10 cellular contexts compared by ENCODE assay signal in the genomic region with DNA sequence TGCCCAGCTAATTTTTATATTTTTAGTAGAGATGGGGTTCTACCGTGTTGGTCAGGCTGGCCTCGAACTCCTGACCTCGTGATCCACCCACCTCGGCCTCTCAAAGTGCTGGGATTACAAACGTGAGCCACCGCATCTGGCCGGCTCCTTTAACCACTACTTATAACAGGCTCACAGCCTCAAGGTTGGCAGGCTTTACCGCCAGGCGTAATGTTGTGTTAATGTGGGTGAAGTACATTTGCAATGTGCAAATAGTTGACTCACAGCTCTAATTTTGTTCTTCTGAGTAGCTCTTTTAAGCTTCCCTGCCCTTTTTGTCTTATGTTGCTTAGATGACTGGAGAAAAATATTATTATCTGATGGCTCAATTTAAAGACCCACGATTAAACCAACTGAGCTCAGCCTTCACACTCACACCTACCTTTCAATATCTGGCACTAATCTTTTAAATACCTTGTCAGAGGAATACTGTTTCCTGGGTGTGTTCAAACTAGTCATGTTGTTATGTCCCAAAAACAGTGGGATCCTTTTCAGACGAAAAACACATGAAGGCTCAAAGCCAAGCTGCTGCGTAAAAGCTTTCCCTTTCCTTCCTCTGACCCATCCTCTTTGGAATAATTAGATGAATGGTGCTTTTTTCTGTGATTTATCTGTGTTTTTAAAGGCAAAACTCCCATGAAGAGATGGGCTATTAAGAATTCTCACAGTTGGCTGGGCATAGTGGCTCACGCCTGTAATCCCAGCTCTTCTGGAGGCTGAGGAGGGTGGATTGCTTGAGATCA. TPM values are rescaled to one million over a fixed set of nuclear protein-coding genes. Genes with fewer than 3 reads are reported as not detected.
A peak's percentile ranks its signal among the peaks of the same experiment; 100 is the strongest.
DNase-seq lines count a peak whose midpoint lies in the region; ATAC-seq and TF ChIP-seq lines count a peak whose summit lies in the region.
"Had no signal": no experiment of that assay in that cellular context is flagged by ENCODE, and none has a peak within 500 bp of the region (broad histone marks: within the 10 kb centered on the region; RNA-seq: fewer than 3 reads in every experiment).

No MANE protein-coding gene starts in this region.

- no peak overlapping the region for H3K4me3 ChIP-seq in SJSA1
- H3K4me3 ChIP-seq in gastrocnemius medialis = no peak overlapping the region
- H3K4me3 ChIP-seq in smooth muscle cell = no peak overlapping the region
- H3K4me3 ChIP-seq: PC-9 had no signal

- H3K9me3 Mint-ChIP-seq in HFFc6 = peaks cover 4% of the 10 kb centered on the region; the same call in 1 of the 2 replicates
- no peaks in the 10 kb centered on the region for H3K9me3 Mint-ChIP-seq in activated naive CD8-positive, alpha-beta T cell treated with anti-CD3 and anti-CD28 coated beads for 36 hours

- H3K79me2 ChIP-seq in smooth muscle cell (ENCODE audit: low read depth) = no peaks in the 10 kb centered on the region

- H3K4me3 Mint-ChIP-seq in HFFc6 = no peak overlapping the region
- no peak overlapping the region for H3K4me3 Mint-ChIP-seq in activated naive CD8-positive, alpha-beta T cell treated with anti-CD3 and anti-CD28 coated beads for 36 hours

- H3K4me1 ChIP-seq in SJSA1 (replicated peaks) = peaks cover 38% of the 10 kb centered on the region
- no peaks in the 10 kb centered on the region for H3K4me1 ChIP-seq in gastrocnemius medialis
- H3K4me1 ChIP-seq in smooth muscle cell (ENCODE audit: low read depth) = no peaks in the 10 kb centered on the region

- H3K9ac ChIP-seq in smooth muscle cell (ENCODE audit: low read depth) = no peak overlapping the region

- H3K9me3 ChIP-seq in SJSA1 (replicated peaks) = no peaks in the 10 kb centered on the region
- no peaks in the 10 kb centered on the region for H3K9me3 ChIP-seq in gastrocnemius medialis
- no peaks in the 10 kb centered on the region for H3K9me3 ChIP-seq in smooth muscle cell (replicated peaks; ENCODE audit: low read depth)

- H3K4me1 Mint-ChIP-seq in HFFc6 (ENCODE audit: low read depth) = peaks cover 59% of the 10 kb centered on the region
- peaks cover 3% of the 10 kb centered on the region for H3K4me1 Mint-ChIP-seq in activated naive CD8-positive, alpha-beta T cell treated with anti-CD3 and anti-CD28 coated beads for 36 hours

- H4K20me1 ChIP-seq in smooth muscle cell (ENCODE audit: low read depth) = no peaks in the 10 kb centered on the region

- no peak overlapping the region for H3K4me2 ChIP-seq in smooth muscle cell
- H3K4me2 ChIP-seq: PC-9 had no signal

- DNase-seq in HFFc6 (peak; percentile 25), SJSA1 (ENCODE audit: low read depth in 1 of 2, low spot score in 2 of 2) (peak; percentile 33 to 54), cardiac septum (ENCODE audit: low spot score) (peak; percentile 85), gastrocnemius medialis (peak; percentile 13 to 75), smooth muscle cell (lab: John Stamatoyannopoulos, UW; ENCODE audit: unreplicated experiment) (no peak)
- no peak for DNase-seq in activated naive CD8-positive, alpha-beta T cell treated with anti-CD3 and anti-CD28 coated beads for 36 hours
- DNase-seq: activated gamma-delta T cell treated with Interleukin-2 at 50 U/mL for 16 hours had no signal

- intact Hi-C loops in cardiac septum (cut with DNase I) = loop anchor here (2.0 kb wide), 1 partner anchor 16 kb away; no protein-coding TSS in a partner anchor
- intact Hi-C loops in gastrocnemius medialis (cut with DNase I; ENCODE audit: low total_unique reads) = loop anchor here (10.0 kb wide), 1 partner anchor 176 kb away; no protein-coding TSS in a partner anchor

- ATAC-seq in gastrocnemius medialis (peak; percentile 73 to 91), GM19395 (IDR thresholded peaks at IDR 0.05; ENCODE audit: unreplicated experiment) (no peak), GM21529 (IDR thresholded peaks at IDR 0.05; ENCODE audit: unreplicated experiment) (no peak)

- no peak overlapping the region for H2AFZ ChIP-seq in smooth muscle cell (ENCODE audit: low read depth)
- H2AFZ ChIP-seq: PC-9 had no signal

- H3K27ac Mint-ChIP-seq in HFFc6 = peak overlapping the region; percentile 14; the same call in 1 of the 2 replicates
- H3K27ac Mint-ChIP-seq in activated naive CD8-positive, alpha-beta T cell treated with anti-CD3 and anti-CD28 coated beads for 36 hours = no peak overlapping the region

- H3K27me3 ChIP-seq in SJSA1 (replicated peaks) = no peaks in the 10 kb centered on the region
- no peaks in the 10 kb centered on the region for H3K27me3 ChIP-seq in gastrocnemius medialis
- H3K27me3 ChIP-seq in smooth muscle cell (ENCODE audit: low read depth) = peaks cover 4% of the 10 kb centered on the region

- H3K27me3 Mint-ChIP-seq in HFFc6 (ENCODE audit: insufficient read depth) = no peaks in the 10 kb centered on the region; the same call in 1 of the 2 replicates
- H3K27me3 Mint-ChIP-seq in activated naive CD8-positive, alpha-beta T cell treated with anti-CD3 and anti-CD28 coated beads for 36 hours = no peaks in the 10 kb centered on the region

- TF ChIP-seq POLR2A in gastrocnemius medialis (IDR thresholded peaks at IDR 0.05) = no peak

- in situ Hi-C loops in gastrocnemius medialis (cut with MboI; ENCODE audit: low sequenced_read_pairs in 4 of 4) = no loop called here

- H3K36me3 Mint-ChIP-seq in HFFc6 (ENCODE audit: low read depth) = peaks cover 5% of the 10 kb centered on the region
- H3K36me3 Mint-ChIP-seq in activated naive CD8-positive, alpha-beta T cell treated with anti-CD3 and anti-CD28 coated beads for 36 hours = no peaks in the 10 kb centered on the region

- H3K36me3 ChIP-seq in SJSA1 = no peaks in the 10 kb centered on the region
- H3K36me3 ChIP-seq in gastrocnemius medialis = no peaks in the 10 kb centered on the region
- no peaks in the 10 kb centered on the region for H3K36me3 ChIP-seq in smooth muscle cell (ENCODE audit: low read depth)

- no peaks in the 10 kb centered on the region for H3F3A ChIP-seq in smooth muscle cell (ENCODE audit: low read depth)

- 46% methylated on average over 13 of the region's 13 CpGs for WGBS in smooth muscle cell (ENCODE audit: low lambda C conversion rate)

- TF ChIP-seq CTCF in HFFc6 (IDR thresholded peaks at IDR 0.05) (no peak), gastrocnemius medialis (IDR thresholded peaks at IDR 0.05 in 4 of 5, conservative IDR thresholded peaks at IDR 0.05 in 1 of 5) (no peak), smooth muscle cell (IDR thresholded peaks at IDR 0.05; ENCODE audit: borderline replicate concordance, insufficient read depth, poor library complexity, severe bottlenecking) (no peak)

- H3K27ac ChIP-seq in SJSA1 (no peak overlapping the region), gastrocnemius medialis (peak overlapping the region; percentile 47 to 66 (median 58)), smooth muscle cell (ENCODE audit: low read depth) (no peak overlapping the region)

RNA-seq across cellular contexts. Expression of gene USP44, which starts 57.2 kb away (rescaled TPM):
- total RNA-seq in HFFc6 (2021; fragmentation: NEBNext Ultra II Directional; extraction: Animal tissue kit (Norgen Biotek cat#: 25700)) = not detected
- 0.44 and 1.6 TPM in 2 replicates for total RNA-seq in SJSA1 (2014; rRNA removed; shearing (Covaris generic))
- total RNA-seq in cardiac septum (0.35 TPM), gastrocnemius medialis (under 1 TPM; 0.07 to 0.42 (median 0.34) TPM), smooth muscle cell (not detected in 2 replicates)
- 0.10 and 0.14 TPM in 2 replicates for polyA plus RNA-seq in smooth muscle cell
- total RNA-seq in activated naive CD8-positive, alpha-beta T cell treated with anti-CD3 and anti-CD28 coated beads for 36 hours = 10 to 100 TPM; 18.7 to 21.9 TPM

Comparison
In these comparisons a context has a peak if more than half of its experiments do, and no peak if none do; other contexts are left out.
1. DNase-seq: peak in HFFc6 (single experiment), SJSA1 (2 of 2), cardiac septum (single experiment) and gastrocnemius medialis (2 of 2); none in smooth muscle cell (single experiment) and activated naive CD8-positive, alpha-beta T cell treated with anti-CD3 and anti-CD28 coated beads for 36 hours (single experiment).
2. H3K27ac ChIP-seq: peak in gastrocnemius medialis (4 of 4); none in SJSA1 (single experiment) and smooth muscle cell (single experiment).
3. ATAC-seq: peak in gastrocnemius medialis (2 of 2); none in GM19395 (single experiment) and GM21529 (single experiment).